7 cellular contexts compared by ENCODE assay signal in genomic region chr11:111602865-111603632, GRCh38.
A peak's percentile ranks its signal among the peaks of the same experiment; 100 is the strongest.
DNase-seq lines count a peak whose midpoint lies in the region; ATAC-seq lines count a peak whose summit lies in the region.

No MANE protein-coding gene starts in this region.

- H3K4me3 ChIP-seq in skin epidermis: peak overlapping the region; percentile 73 to 93 (median 89)

- peak overlapping the region; percentile 79 to 99 (median 93) for H3K27ac ChIP-seq in skin epidermis

- peak overlapping the region; percentile 84 for H3K9ac ChIP-seq in ES-I3 (ENCODE audit: low read depth, low read length)

- H3K9me3 ChIP-seq in ES-I3 (ENCODE audit: control insufficient read depth, insufficient read depth, low read length): no peaks in the 10 kb centered on the region

- ATAC-seq in HG02870 (IDR thresholded peaks at IDR 0.05; ENCODE audit: unreplicated experiment): peak; percentile 5
- ATAC-seq in GM18867 (IDR thresholded peaks at IDR 0.05; ENCODE audit: unreplicated experiment): no peak

- no peaks in the 10 kb centered on the region for H3K36me3 ChIP-seq in ES-I3 (ENCODE audit: insufficient read depth, low read length)

- DNase-seq in RKO (ENCODE audit: low spot score): peak; percentile 51
- peak; percentile 63 for DNase-seq in cerebellar cortex (ENCODE audit: low spot score)
- peak; percentile 72 for DNase-seq in islet precursor cell

- peaks cover 10% of the 10 kb centered on the region; the same call in 1 of the 2 replicates for H3K4me1 ChIP-seq in ES-I3 (ENCODE audit: insufficient read depth, low read length)
